In the genomic region with DNA sequence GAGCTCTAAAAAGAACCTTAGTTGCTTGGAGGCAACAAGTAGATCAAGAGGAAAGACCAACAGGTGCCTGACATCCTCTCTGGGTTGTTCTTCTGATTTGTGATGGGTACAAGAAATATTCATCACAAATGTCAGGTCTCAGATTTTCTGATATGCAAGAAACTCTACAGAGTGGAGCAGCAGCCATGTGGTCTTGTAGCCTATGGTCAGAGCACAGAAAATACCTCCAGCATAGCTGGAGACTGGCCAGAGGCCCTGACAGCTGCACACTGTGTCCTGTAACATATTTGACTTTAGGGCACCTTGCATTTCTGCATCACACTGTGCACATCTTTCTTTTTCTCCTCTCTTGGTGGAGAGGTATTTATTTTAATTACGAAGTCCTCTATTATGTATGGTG, we compare ENCODE assay signal across 28 cellular contexts.
"Had no signal": no experiment of that assay in that cellular context is flagged by ENCODE, and none has a peak within 500 bp of the region (broad histone marks: within the 10 kb centered on the region; RNA-seq: fewer than 3 reads in every experiment).

No MANE protein-coding gene starts in this region.

- FAIRE-seq: islet of Langerhans, TTC549 had no signal

- H3K4me1 ChIP-seq: breast epithelium, left lung, spleen had no signal

- H3K36me3 ChIP-seq: breast epithelium, esophagus muscularis mucosa, left lung, ovary, spleen, suprapubic skin, tibial artery had no signal

- H3K36me3 Mint-ChIP-seq: activated naive CD4-positive, alpha-beta T cell treated with anti-CD3 and anti-CD28 coated beads, Interleukin-2, amount 50 U/mL, for 24 hours had no signal

- H3K27me3 Mint-ChIP-seq: activated naive CD4-positive, alpha-beta T cell treated with anti-CD3 and anti-CD28 coated beads, Interleukin-2, amount 50 U/mL, for 24 hours; activated naive CD8-positive, alpha-beta T cell treated with anti-CD3 and anti-CD28 coated beads, Interleukin-2, amount 50 U/mL, for 24 hours; activated T-cell treated with anti-CD3 and anti-CD28 coated beads, Interleukin-2, amount 50 U/mL, for 24 hours; dendritic cell treated with granulocyte-macrophage colony-stimulating factor and Interleukin-4, amounts not matched to agents 40 ng/mL and 50 ng/mL, for 4 days; progenitor cell of endocrine pancreas had no signal

- H3K4me3 ChIP-seq: breast epithelium, esophagus muscularis mucosa, left lung, lung, mucosa of descending colon, ovary, spleen, suprapubic skin, tibial artery had no signal

- H3K9me3 Mint-ChIP-seq: activated naive CD4-positive, alpha-beta T cell treated with anti-CD3 and anti-CD28 coated beads, Interleukin-2, amount 50 U/mL, for 24 hours; activated naive CD8-positive, alpha-beta T cell treated with anti-CD3 and anti-CD28 coated beads, Interleukin-2, amount 50 U/mL, for 24 hours; activated T-cell treated with anti-CD3 and anti-CD28 coated beads, Interleukin-2, amount 50 U/mL, for 24 hours; activated T-helper 2 cell treated with anti-CD3 and anti-CD28 coated beads, Interferon-gamma antibody, Interleukin-2, Interleukin-4, amounts not matched to agents 10 μg/mL and 5 μg/mL and 100 μg/mL, durations not matched to agents 14 hours and 24 hours and 36 hours; dendritic cell treated with granulocyte-macrophage colony-stimulating factor and Interleukin-4, amounts not matched to agents 40 ng/mL and 50 ng/mL, for 4 days; nephron had no signal

- ATAC-seq: activated naive CD8-positive, alpha-beta T cell treated with anti-CD3 and anti-CD28 coated beads, Interleukin-2, amount 50 U/mL, for 24 hours; left lung; mucosa of descending colon had no signal

- H3K27ac ChIP-seq: breast epithelium, esophagus muscularis mucosa, left lung, ovary, spleen, suprapubic skin, tibial artery, VCaP had no signal

- H3K4me3 Mint-ChIP-seq: activated naive CD4-positive, alpha-beta T cell treated with anti-CD3 and anti-CD28 coated beads, Interleukin-2, amount 50 U/mL, for 24 hours; activated naive CD8-positive, alpha-beta T cell treated with anti-CD3 and anti-CD28 coated beads, Interleukin-2, amount 50 U/mL, for 24 hours; activated T-cell treated with anti-CD3 and anti-CD28 coated beads, Interleukin-2, amount 50 U/mL, for 24 hours; dendritic cell treated with granulocyte-macrophage colony-stimulating factor and Interleukin-4, amounts not matched to agents 40 ng/mL and 50 ng/mL, for 4 days; nephron had no signal

- H3K27me3 ChIP-seq: breast epithelium, esophagus muscularis mucosa, left lung, ovary, spleen, suprapubic skin, tibial artery had no signal

- H3K27ac Mint-ChIP-seq: activated naive CD4-positive, alpha-beta T cell treated with anti-CD3 and anti-CD28 coated beads, Interleukin-2, amount 50 U/mL, for 24 hours; activated naive CD8-positive, alpha-beta T cell treated with anti-CD3 and anti-CD28 coated beads, Interleukin-2, amount 50 U/mL, for 24 hours; activated T-cell treated with anti-CD3 and anti-CD28 coated beads, Interleukin-2, amount 50 U/mL, for 24 hours; activated T-helper 2 cell treated with anti-CD3 and anti-CD28 coated beads, Interferon-gamma antibody, Interleukin-2, Interleukin-4, amounts not matched to agents 10 μg/mL and 5 μg/mL and 100 μg/mL, durations not matched to agents 14 hours and 24 hours and 36 hours; nephron; progenitor cell of endocrine pancreas had no signal

- H3K9me3 ChIP-seq: breast epithelium, esophagus muscularis mucosa, left lung, mucosa of descending colon, ovary, spleen, suprapubic skin, tibial artery had no signal

- DNase-seq: activated CD4-positive, alpha-beta T cell treated with anti-CD3 and anti-CD28 coated beads for 4 hours; activated CD4-positive, alpha-beta T cell treated with anti-CD3 and anti-CD28 coated beads, Interleukin-2, amount 50 U/mL, for 48 hours; activated CD8-positive, alpha-beta memory T cell treated with anti-CD3 and anti-CD28 coated beads for 24 hours; activated naive CD8-positive, alpha-beta T cell treated with anti-CD3 and anti-CD28 coated beads, Interleukin-2, amount 50 U/mL, for 24 hours; activated T-cell treated with anti-CD3 and anti-CD28 coated beads, Interleukin-2, amount 50 U/mL, for 24 hours; amygdala; central memory CD4-positive, alpha-beta T cell; foreskin melanocyte; left lung; mucosa of descending colon; ovary; spleen; stimulated activated naive CD4-positive, alpha-beta T cell; T-helper 1 cell; T-helper 9 cell; tibial artery had no signal
